ENCODE assay signal across 10 cellular contexts in the genomic region with DNA sequence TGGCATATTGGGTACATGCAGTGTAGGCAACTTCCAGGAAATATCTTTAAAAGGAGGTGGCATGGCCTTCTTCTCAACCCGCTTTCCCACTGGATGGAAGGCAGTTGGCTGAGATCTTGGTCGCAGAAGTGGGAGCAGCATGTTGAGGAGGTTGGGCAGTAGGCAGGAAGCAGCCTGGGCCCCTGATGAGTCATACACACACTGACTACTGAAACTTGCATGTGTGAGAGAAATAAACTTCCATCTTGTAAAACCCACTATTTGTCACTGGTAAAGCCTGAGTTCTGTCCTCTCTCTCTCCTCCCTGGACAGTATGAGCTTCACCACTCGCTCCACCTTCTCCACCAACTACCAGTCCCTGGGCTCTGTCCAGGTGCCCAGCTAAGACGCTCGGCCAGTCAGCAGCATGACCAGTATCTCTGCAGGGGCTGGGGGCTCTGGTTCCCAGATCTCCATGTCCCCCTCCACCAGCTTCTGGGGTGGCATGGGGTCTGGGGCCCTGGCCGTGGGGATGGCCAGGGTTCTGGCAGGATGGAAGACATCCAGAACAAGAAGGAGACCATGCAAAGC.
A peak's percentile ranks its signal among the peaks of the same experiment; 100 is the strongest.
DNase-seq lines count a peak whose midpoint lies in the region; ATAC-seq and TF ChIP-seq lines count a peak whose summit lies in the region.
"Had no signal": no experiment of that assay in that cellular context is flagged by ENCODE, and none has a peak within 500 bp of the region (broad histone marks: within the 10 kb centered on the region; RNA-seq: fewer than 3 reads in every experiment).

No MANE protein-coding gene starts in this region.

- H3K27ac Mint-ChIP-seq in nephron progenitor cell: no peak overlapping the region

- peaks cover 42% of the 10 kb centered on the region for H3K9me3 Mint-ChIP-seq in nephron progenitor cell

- WGBS in aorta, 2 donors: 92 to 95% methylated on average over 6 of the region's 6 CpGs

- no peak for TF ChIP-seq CTCF in GM13976 (IDR thresholded peaks at IDR 0.05; ENCODE audit: borderline replicate concordance, control extremely low read depth, extremely low read depth, insufficient read depth, missing control alignments)
- no peak for TF ChIP-seq CTCF in nephron progenitor cell (IDR thresholded peaks at IDR 0.05)

- peak; percentile 81 for DNase-seq in GM13976 (ENCODE audit: low spot score)
- peak; percentile 60 for DNase-seq in epithelial cell of prostate (ENCODE audit: low read depth, low spot score)
- DNase-seq in activated effector memory CD4-positive, alpha-beta T cell treated with Interleukin-2 at 50 U/mL for 16 hours: no peak
- DNase-seq in NCI-H1092 treated with DMSO at 0.1 percent for 48 hours (lab: John Stamatoyannopoulos, UW): no peak
- no peak for DNase-seq in nephron progenitor cell
- DNase-seq in aorta: no peak

- peak; percentile 99 for ATAC-seq in GM21526 (IDR thresholded peaks at IDR 0.05; ENCODE audit: low FRiP score, unreplicated experiment)
- ATAC-seq in HG03521 (IDR thresholded peaks at IDR 0.05; ENCODE audit: unreplicated experiment): peak; percentile 99
- ATAC-seq in aorta (ENCODE audit: low FRiP score): no peak

- H3K36me3 Mint-ChIP-seq in nephron progenitor cell (ENCODE audit: low read depth): peaks cover 29% of the 10 kb centered on the region

- in situ Hi-C loops in GM13976 (cut with MboI; ENCODE audit: low sequenced_read_pairs, unreplicated experiment): no loop called here

- intact Hi-C loops in aorta (cut with DNase I): no loop called here

- no peaks in the 10 kb centered on the region for H3K27me3 ChIP-seq in aorta (ENCODE audit: control insufficient read depth in 1 of 2, insufficient read depth in 2 of 2, low read length in 1 of 2)

- no peak overlapping the region for H3K4me3 ChIP-seq in aorta (ENCODE audit: low read length in 2 of 2)
- H3K4me3 ChIP-seq: skin epidermis had no signal

- peaks cover 42% of the 10 kb centered on the region for H3K4me1 Mint-ChIP-seq in nephron progenitor cell
- H3K4me1 Mint-ChIP-seq: central memory CD8-positive, alpha-beta T cell had no signal

- no peaks in the 10 kb centered on the region for H3K36me3 ChIP-seq in aorta (ENCODE audit: control insufficient read depth in 1 of 2, insufficient read depth in 2 of 2, low read length in 1 of 2)

- H3K27me3 Mint-ChIP-seq in nephron progenitor cell (ENCODE audit: low read depth, poor library complexity): peaks cover 9% of the 10 kb centered on the region

- H3K9me3 ChIP-seq in aorta (ENCODE audit: control insufficient read depth, low read length): peaks cover 4% of the 10 kb centered on the region

- no peak overlapping the region for H3K4me3 Mint-ChIP-seq in nephron progenitor cell
- H3K4me3 Mint-ChIP-seq: central memory CD8-positive, alpha-beta T cell had no signal

- H3K4me1 ChIP-seq in aorta (ENCODE audit: control insufficient read depth in 1 of 2, insufficient read depth in 2 of 2, low read length in 2 of 2): no peaks in the 10 kb centered on the region

- no peak overlapping the region for H3K27ac ChIP-seq in epithelial cell of prostate
- H3K27ac ChIP-seq in aorta (ENCODE audit: low read depth in 1 of 2, low read length in 2 of 2): no peak overlapping the region
- H3K27ac ChIP-seq: skin epidermis had no signal

Comparison
In these comparisons a context has a peak if more than half of its experiments do, and no peak if none do; other contexts are left out.
1. DNase-seq: peak in GM13976 (single experiment) and epithelial cell of prostate (single experiment); none in activated effector memory CD4-positive, alpha-beta T cell treated with Interleukin-2 at 50 U/mL for 16 hours (single experiment), NCI-H1092 treated with DMSO at 0.1 percent for 48 hours (single experiment), nephron progenitor cell (single experiment) and aorta (0 of 2).